ENCODE assay signal across 8 cellular contexts in genomic region chr14:59126714-59127436, GRCh38.
A peak's percentile ranks its signal among the peaks of the same experiment; 100 is the strongest.
DNase-seq lines count a peak whose midpoint lies in the region; ATAC-seq and TF ChIP-seq lines count a peak whose summit lies in the region.

No MANE protein-coding gene starts in this region.

- peaks cover 0 to 1% of the 10 kb centered on the region in 2 experiments for H3K4me1 ChIP-seq in trophoblast cell (ENCODE audit: control insufficient read depth in 1 of 2, insufficient read depth in 2 of 2, low read length in 2 of 2)

- peak; percentile 61 for ATAC-seq in HG02981 (IDR thresholded peaks at IDR 0.05; ENCODE audit: unreplicated experiment)

- H4K12ac ChIP-seq in trophoblast cell (ENCODE audit: low read depth, low read length) = no peak overlapping the region

- H2BK12ac ChIP-seq in trophoblast cell (ENCODE audit: low read length) = no peak overlapping the region

- H3K9me3 ChIP-seq in AG04450 (ENCODE audit: control insufficient read depth, insufficient read depth, low read length) (no peaks in the 10 kb centered on the region), trophoblast cell (ENCODE audit: insufficient read depth, low read depth, low read length) (no peaks in the 10 kb centered on the region)

- H2BK120ac ChIP-seq in trophoblast cell (ENCODE audit: insufficient read depth, low read length, poor library complexity) = no peak overlapping the region

- no peak overlapping the region for H3K23ac ChIP-seq in trophoblast cell (ENCODE audit: low read length)

- peak; percentile 75 for TF ChIP-seq CTCF in AG04450 (IDR thresholded peaks at IDR 0.05; ENCODE audit: low read depth, low read length)
- TF ChIP-seq CTCF in GM06990 (IDR thresholded peaks at IDR 0.05; ENCODE audit: insufficient read depth, low read length, poor library complexity, severe bottlenecking) = peak; percentile 64

- no peak overlapping the region for H3K4ac ChIP-seq in trophoblast cell (ENCODE audit: low read depth, low read length)

- CTCF ChIA-PET in AG04450 (lab: Charles Lee) = interaction anchor here (0.6 to 6.7 kb wide), 19 partner anchors 26 to 625 kb away, joined by 3 to 93 read pairs (median 3); no protein-coding TSS in a partner anchor

- no peak overlapping the region for H3K14ac ChIP-seq in trophoblast cell (ENCODE audit: low read length)

- H3K79me2 ChIP-seq in trophoblast cell (ENCODE audit: control insufficient read depth, insufficient read depth, low read length, poor library complexity) = no peaks in the 10 kb centered on the region

- WGBS in trophoblast cell (ENCODE audit: extremely low coverage, insufficient coverage, insufficient read length) = no CpG with 5 or more reads among the region's 4 CpGs

- no peaks in the 10 kb centered on the region for H3K79me1 ChIP-seq in trophoblast cell (ENCODE audit: low read length)

- no peak overlapping the region for H2AFZ ChIP-seq in trophoblast cell (ENCODE audit: insufficient read depth, low read length, poor library complexity)

- no peak overlapping the region for H3K9ac ChIP-seq in trophoblast cell (ENCODE audit: low read length)

- no peak overlapping the region for H2AK5ac ChIP-seq in trophoblast cell (ENCODE audit: low read length)

- no peaks in the 10 kb centered on the region for H3K27me3 ChIP-seq in AG04450 (ENCODE audit: control insufficient read depth, insufficient read depth, low read length)
- H3K27me3 ChIP-seq in GM06990 (replicated peaks; ENCODE audit: control insufficient read depth, insufficient read depth, low read length) = no peaks in the 10 kb centered on the region
- no peaks in the 10 kb centered on the region for H3K27me3 ChIP-seq in trophoblast cell (ENCODE audit: insufficient read depth, low read length)

- H3K4me2 ChIP-seq in trophoblast cell (ENCODE audit: low read length) = no peak overlapping the region

- DNase-seq in AG04450 (ENCODE audit: low read depth, low spot score) = no peak
- DNase-seq in GM06990 (ENCODE audit: extremely low read depth, insufficient read length) = peak; percentile 17
- peak; percentile 59 for DNase-seq in NCI-H345 treated with DMSO at 0.1 percent for 48 hours (lab: John Stamatoyannopoulos, UW; ENCODE audit: unreplicated experiment)
- DNase-seq in activated CD4-positive, alpha-beta T cell treated with anti-CD3 and anti-CD28 coated beads, Interleukin-2, amount 50 U/mL, for 48 hours = peak; percentile 5 to 6
- peak; percentile 67 for DNase-seq in glomerular visceral epithelial cell (ENCODE audit: extremely low spot score)
- DNase-seq in trophoblast cell = peak; percentile 30 to 78
- no peak for DNase-seq in NK-92 (lab: John Stamatoyannopoulos, UW; ENCODE audit: unreplicated experiment)

- H3K36me3 ChIP-seq in GM06990 (ENCODE audit: control insufficient read depth, insufficient read depth, low read length) (no peaks in the 10 kb centered on the region), trophoblast cell (ENCODE audit: control insufficient read depth in 1 of 2, insufficient read depth in 2 of 2, low read length in 2 of 2) (no peaks in the 10 kb centered on the region)

- H3K18ac ChIP-seq in trophoblast cell (ENCODE audit: low read length) = no peak overlapping the region

- no peak overlapping the region for H2BK5ac ChIP-seq in trophoblast cell (ENCODE audit: low read depth, low read length, poor library complexity)

- H3K27ac ChIP-seq in AG04450 (ENCODE audit: low read depth, low read length) (no peak overlapping the region), trophoblast cell (ENCODE audit: low read depth, low read length) (no peak overlapping the region)

- no peak overlapping the region for H4K91ac ChIP-seq in trophoblast cell (ENCODE audit: low read depth, low read length)

- POLR2A ChIA-PET in AG04450 (lab: Yijun Ruan, JAX) = no interaction called here

- no peak overlapping the region for H4K8ac ChIP-seq in trophoblast cell (ENCODE audit: low read depth, low read length)

- H3K4me3 ChIP-seq in AG04450 (ENCODE audit: low read depth, low read length) (no peak overlapping the region), GM06990 (replicated peaks; ENCODE audit: low read depth, low read length) (no peak overlapping the region), trophoblast cell (ENCODE audit: low read depth, low read length) (no peak overlapping the region)

Comparison
In these comparisons a context has a peak if more than half of its experiments do, and no peak if none do; other contexts are left out.
1. DNase-seq: peak in GM06990 (single experiment), NCI-H345 treated with DMSO at 0.1 percent for 48 hours (single experiment), activated CD4-positive, alpha-beta T cell treated with anti-CD3 and anti-CD28 coated beads, Interleukin-2, amount 50 U/mL, for 48 hours (2 of 2), glomerular visceral epithelial cell (single experiment) and trophoblast cell (2 of 2); none in AG04450 (single experiment) and NK-92 (single experiment).